Comparison of ENCODE assay signal across 9 cellular contexts in the genomic region with DNA sequence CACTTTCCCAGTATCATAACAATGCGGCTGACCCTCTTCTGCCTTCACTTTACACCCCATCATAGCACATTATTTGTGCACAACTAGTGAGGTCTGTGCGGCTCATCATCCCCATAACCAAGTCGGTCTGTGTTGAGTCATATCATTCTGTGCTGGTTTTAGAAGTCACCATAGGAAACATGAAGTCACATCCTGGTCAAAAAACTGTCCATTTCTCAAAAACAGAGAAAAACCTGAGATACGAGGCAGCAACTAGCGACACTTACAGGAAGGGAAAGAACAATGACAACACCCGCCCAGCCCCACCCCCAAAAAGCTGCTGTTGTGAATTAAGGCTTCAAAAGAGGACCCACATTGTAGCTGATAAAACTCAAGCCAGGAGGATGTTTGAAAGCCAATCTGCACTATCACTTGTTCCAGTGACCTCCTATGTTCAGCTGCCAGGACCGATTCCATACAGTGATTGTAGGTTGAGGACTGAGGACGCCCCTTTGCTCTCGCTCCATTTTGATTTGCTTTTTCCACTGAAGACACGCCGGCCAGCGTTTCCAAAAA.
A peak's percentile ranks its signal among the peaks of the same experiment; 100 is the strongest.
DNase-seq lines count a peak whose midpoint lies in the region; ATAC-seq and TF ChIP-seq lines count a peak whose summit lies in the region.
"Had no signal": no experiment of that assay in that cellular context is flagged by ENCODE, and none has a peak within 500 bp of the region (broad histone marks: within the 10 kb centered on the region; RNA-seq: fewer than 3 reads in every experiment).

No MANE protein-coding gene starts in this region.

- H3K27me3 Mint-ChIP-seq in activated CD8-positive, alpha-beta T cell treated with anti-CD3 and anti-CD28 coated beads for 36 hours = no peaks in the 10 kb centered on the region

- H3K27ac Mint-ChIP-seq in activated CD8-positive, alpha-beta T cell treated with anti-CD3 and anti-CD28 coated beads for 36 hours = peak overlapping the region; percentile 99

- H3K27ac ChIP-seq in liver (ENCODE audit: low read depth in 1 of 2, low read length in 2 of 2) = peak overlapping the region; percentile 23 to 33
- H3K27ac ChIP-seq: VCaP had no signal

- CTCF ChIA-PET in activated CD8-positive, alpha-beta T cell treated with anti-CD3 and anti-CD28 coated beads for 36 hours (lab: Charles Lee) = interaction anchor here (0.8 to 2.4 kb wide), 14 partner anchors 7 to 262 kb away, joined by 3 to 9 read pairs (median 4); a partner anchor contains a TSS

- H3K36me3 Mint-ChIP-seq in activated CD8-positive, alpha-beta T cell treated with anti-CD3 and anti-CD28 coated beads for 36 hours (ENCODE audit: low read depth) = peaks cover 79% of the 10 kb centered on the region

- peak; percentile 60 for DNase-seq in activated naive CD4-positive, alpha-beta T cell treated with Interleukin-2 at 50 U/mL for 16 hours
- no peak for DNase-seq in activated naive CD4-positive, alpha-beta T cell treated with anti-CD3 and anti-CD28 coated beads, Interleukin-2, amount 50 U/mL, for 16 hours
- DNase-seq in activated CD8-positive, alpha-beta T cell treated with anti-CD3 and anti-CD28 coated beads for 36 hours = peak; percentile 76
- DNase-seq in amniotic stem cell (lab: John Stamatoyannopoulos, UW) = no peak
- no peak for DNase-seq in NCI-H1436 (lab: John Stamatoyannopoulos, UW)
- DNase-seq in cortex of kidney (lab: John Stamatoyannopoulos, UW) = no peak

- H3K9me3 Mint-ChIP-seq in activated CD8-positive, alpha-beta T cell treated with anti-CD3 and anti-CD28 coated beads for 36 hours = no peaks in the 10 kb centered on the region

- ATAC-seq in HG03135 (IDR thresholded peaks at IDR 0.05; ENCODE audit: unreplicated experiment) = peak; percentile 90
- peak; percentile 88 for ATAC-seq in activated CD8-positive, alpha-beta T cell treated with anti-CD3 and anti-CD28 coated beads for 36 hours

- H3K4me3 Mint-ChIP-seq in activated CD8-positive, alpha-beta T cell treated with anti-CD3 and anti-CD28 coated beads for 36 hours = peak overlapping the region; percentile 51

- TF ChIP-seq RAD21 in liver (IDR thresholded peaks at IDR 0.05) = no peak

- H3K9ac ChIP-seq in liver (ENCODE audit: low read depth in 1 of 2, low read length in 2 of 2) = no peak overlapping the region

- no peak for TF ChIP-seq CTCF in activated CD8-positive, alpha-beta T cell treated with anti-CD3 and anti-CD28 coated beads for 36 hours (IDR thresholded peaks at IDR 0.05)
- no peak for TF ChIP-seq CTCF in liver (IDR thresholded peaks at IDR 0.05; ENCODE audit: low read depth, low read length, missing input control)

- intact Hi-C loops in activated CD8-positive, alpha-beta T cell treated with anti-CD3 and anti-CD28 coated beads for 36 hours (cut with micrococcal nuclease) = loop anchor here (5.0 kb wide), 2 partner anchors 33 to 93 kb away; no protein-coding TSS in a partner anchor

- peaks cover 8 to 46% (median 29%) of the 10 kb centered on the region in 4 donors for H3K36me3 ChIP-seq in liver (ENCODE audit: control insufficient read depth in 4 of 4, insufficient read depth in 3 of 4, low read depth in 1 of 4, low read length in 3 of 4)

- H3K4me1 Mint-ChIP-seq in activated CD8-positive, alpha-beta T cell treated with anti-CD3 and anti-CD28 coated beads for 36 hours (ENCODE audit: low read depth) = peaks cover 60% of the 10 kb centered on the region

- 83% methylated on average over 12 of the region's 12 CpGs for WGBS in liver

- H3K4me1 ChIP-seq in liver (ENCODE audit: control insufficient read depth in 4 of 4, insufficient read depth in 4 of 4, low read length in 3 of 4) = no peaks in the 10 kb centered on the region

- H3K9me3 ChIP-seq in liver (ENCODE audit: control insufficient read depth in 4 of 4, low read length in 3 of 4) = no peaks in the 10 kb centered on the region

- H3K4me3 ChIP-seq in liver (ENCODE audit: low read depth in 1 of 3, low read length in 3 of 3) = no peak overlapping the region

- POLR2A ChIA-PET in activated CD8-positive, alpha-beta T cell treated with anti-CD3 and anti-CD28 coated beads for 36 hours (lab: Charles Lee) = interaction anchor here (0.8 to 2.5 kb wide), 13 partner anchors 10 to 117 kb away, joined by 3 to 15 read pairs (median 5); no protein-coding TSS in a partner anchor

- H3K27me3 ChIP-seq in liver (ENCODE audit: control insufficient read depth in 4 of 4, insufficient read depth in 4 of 4, low read length in 3 of 4) = no peaks in the 10 kb centered on the region

TF ChIP-seq in liver, 16 proteins besides CTCF, POLR2A, EP300 and RAD21:
- peak in 1 of 2 donors; percentile 21 for TF ChIP-seq GABPA (IDR thresholded peaks at IDR 0.05 in 1 of 2, conservative IDR thresholded peaks at IDR 0.05 in 1 of 2)
- TF ChIP-seq RXRA (IDR thresholded peaks at IDR 0.05) = no peak

Comparison
In these comparisons a context has a peak if more than half of its experiments do, and no peak if none do; other contexts are left out.
1. DNase-seq: peak in activated naive CD4-positive, alpha-beta T cell treated with Interleukin-2 at 50 U/mL for 16 hours (single experiment) and activated CD8-positive, alpha-beta T cell treated with anti-CD3 and anti-CD28 coated beads for 36 hours (single experiment); none in activated naive CD4-positive, alpha-beta T cell treated with anti-CD3 and anti-CD28 coated beads, Interleukin-2, amount 50 U/mL, for 16 hours (single experiment), amniotic stem cell (single experiment), NCI-H1436 (single experiment) and cortex of kidney (single experiment).